In the genomic region with DNA sequence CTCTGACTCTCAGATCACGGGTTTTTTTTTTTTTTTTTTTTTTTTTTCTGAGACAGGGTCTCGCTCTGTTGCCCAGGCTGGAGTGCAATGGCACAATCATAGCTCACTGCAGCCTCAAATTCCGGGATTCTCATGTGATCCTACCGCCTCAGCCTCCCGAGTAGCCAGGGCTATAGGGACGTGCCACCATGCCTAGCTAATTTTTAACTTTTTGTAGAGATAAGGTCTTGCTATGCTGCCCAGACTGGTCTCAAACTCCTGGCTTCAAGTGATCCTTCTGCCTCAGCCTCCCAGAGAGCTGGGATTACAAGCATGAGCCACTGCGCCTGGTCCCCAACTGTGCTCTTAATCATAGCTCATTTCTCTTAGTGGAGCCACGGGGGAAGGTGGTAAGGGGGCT, we compare ENCODE assay signal across 1 cellular context.
TF ChIP-seq lines count a peak whose summit lies in the region.

No MANE protein-coding gene starts in this region.

TF ChIP-seq in HepG2, 621 proteins besides CTCF, POLR2A, EP300 and RAD21 (continued from another document):
- TF ChIP-seq, protein P1, sequence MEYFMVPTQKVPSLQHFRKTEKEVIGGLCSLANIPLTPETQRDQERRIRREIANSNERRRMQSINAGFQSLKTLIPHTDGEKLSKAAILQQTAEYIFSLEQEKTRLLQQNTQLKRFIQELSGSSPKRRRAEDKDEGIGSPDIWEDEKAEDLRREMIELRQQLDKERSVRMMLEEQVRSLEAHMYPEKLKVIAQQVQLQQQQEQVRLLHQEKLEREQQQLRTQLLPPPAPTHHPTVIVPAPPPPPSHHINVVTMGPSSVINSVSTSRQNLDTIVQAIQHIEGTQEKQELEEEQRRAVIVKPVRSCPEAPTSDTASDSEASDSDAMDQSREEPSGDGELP (IDR thresholded peaks at IDR 0.05; ENCODE audit: borderline replicate concordance, low read depth) = 0 out of 2 replicates have a peak, but pooled peaks have one; percentile 12
- TF ChIP-seq, protein P2, sequence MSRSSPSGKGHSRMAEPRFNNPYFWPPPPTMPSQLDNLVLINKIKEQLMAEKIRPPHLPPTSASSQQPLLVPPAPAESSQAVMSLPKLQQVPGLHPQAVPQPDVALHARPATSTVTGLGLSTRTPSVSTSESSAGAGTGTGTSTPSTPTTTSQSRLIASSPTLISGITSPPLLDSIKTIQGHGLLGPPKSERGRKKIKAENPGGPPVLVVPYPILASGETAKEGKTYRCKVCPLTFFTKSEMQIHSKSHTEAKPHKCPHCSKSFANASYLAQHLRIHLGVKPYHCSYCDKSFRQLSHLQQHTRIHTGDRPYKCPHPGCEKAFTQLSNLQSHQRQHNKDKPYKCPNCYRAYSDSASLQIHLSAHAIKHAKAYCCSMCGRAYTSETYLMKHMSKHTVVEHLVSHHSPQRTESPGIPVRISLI (CRISPR knock-in tag; IDR thresholded peaks at IDR 0.05; ENCODE audit: borderline replicate concordance) = peak; percentile 83
- no peak for TF ChIP-seq ZNF556 (CRISPR knock-in tag; IDR thresholded peaks at IDR 0.05; ENCODE audit: borderline replicate concordance)
- TF ChIP-seq YY1 (IDR thresholded peaks at IDR 0.05; ENCODE audit: insufficient read depth, insufficient replicate concordance, low read depth, low read length) = no peak
- no peak for TF ChIP-seq WIZ (CRISPR knock-in tag; IDR thresholded peaks at IDR 0.05)
- TF ChIP-seq, protein P3, sequence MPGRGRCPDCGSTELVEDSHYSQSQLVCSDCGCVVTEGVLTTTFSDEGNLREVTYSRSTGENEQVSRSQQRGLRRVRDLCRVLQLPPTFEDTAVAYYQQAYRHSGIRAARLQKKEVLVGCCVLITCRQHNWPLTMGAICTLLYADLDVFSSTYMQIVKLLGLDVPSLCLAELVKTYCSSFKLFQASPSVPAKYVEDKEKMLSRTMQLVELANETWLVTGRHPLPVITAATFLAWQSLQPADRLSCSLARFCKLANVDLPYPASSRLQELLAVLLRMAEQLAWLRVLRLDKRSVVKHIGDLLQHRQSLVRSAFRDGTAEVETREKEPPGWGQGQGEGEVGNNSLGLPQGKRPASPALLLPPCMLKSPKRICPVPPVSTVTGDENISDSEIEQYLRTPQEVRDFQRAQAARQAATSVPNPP (CRISPR knock-in tag; IDR thresholded peaks at IDR 0.05) = no peak
- peak; percentile 44 for TF ChIP-seq MED1 (CRISPR knock-in tag; IDR thresholded peaks at IDR 0.05)
- no peak for TF ChIP-seq TMF1 (CRISPR knock-in tag; IDR thresholded peaks at IDR 0.05; ENCODE audit: low read depth)
- TF ChIP-seq ZNF17 (CRISPR knock-in tag; IDR thresholded peaks at IDR 0.05) = no peak
- TF ChIP-seq ZNF317 (CRISPR knock-in tag; IDR thresholded peaks at IDR 0.05) = 0 out of 2 replicates have a peak, but pooled peaks have one; percentile 10
- peak; percentile 84; the same call in 1 of the 2 replicates for TF ChIP-seq ADNP (CRISPR knock-in tag; IDR thresholded peaks at IDR 0.05)
- peak; percentile 98 for TF ChIP-seq ZFP90 (CRISPR knock-in tag; IDR thresholded peaks at IDR 0.05; ENCODE audit: borderline replicate concordance)
- TF ChIP-seq, protein P4, sequence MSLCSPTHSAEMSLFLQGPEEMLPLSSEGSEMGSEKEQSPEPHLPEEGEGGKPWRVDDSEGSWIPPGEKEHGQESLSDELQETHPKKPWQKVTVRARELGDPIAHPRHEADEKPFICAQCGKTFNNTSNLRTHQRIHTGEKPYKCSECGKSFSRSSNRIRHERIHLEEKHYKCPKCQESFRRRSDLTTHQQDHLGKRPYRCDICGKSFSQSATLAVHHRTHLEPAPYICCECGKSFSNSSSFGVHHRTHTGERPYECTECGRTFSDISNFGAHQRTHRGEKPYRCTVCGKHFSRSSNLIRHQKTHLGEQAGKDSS (CRISPR knock-in tag; IDR thresholded peaks at IDR 0.05; ENCODE audit: borderline replicate concordance, low read depth) = 0 out of 2 replicates have a peak, but pooled peaks have one; percentile 46
- peak; percentile 50 for TF ChIP-seq SP5 (CRISPR knock-in tag; IDR thresholded peaks at IDR 0.05; ENCODE audit: borderline replicate concordance, low read depth)
- peak; percentile 42; the same call in 1 of the 2 replicates for TF ChIP-seq SAP130 (CRISPR knock-in tag; IDR thresholded peaks at IDR 0.05; ENCODE audit: low read depth)
- TF ChIP-seq ETV6 (CRISPR knock-in tag; conservative IDR thresholded peaks at IDR 0.05) = no peak
- TF ChIP-seq, protein P5, sequence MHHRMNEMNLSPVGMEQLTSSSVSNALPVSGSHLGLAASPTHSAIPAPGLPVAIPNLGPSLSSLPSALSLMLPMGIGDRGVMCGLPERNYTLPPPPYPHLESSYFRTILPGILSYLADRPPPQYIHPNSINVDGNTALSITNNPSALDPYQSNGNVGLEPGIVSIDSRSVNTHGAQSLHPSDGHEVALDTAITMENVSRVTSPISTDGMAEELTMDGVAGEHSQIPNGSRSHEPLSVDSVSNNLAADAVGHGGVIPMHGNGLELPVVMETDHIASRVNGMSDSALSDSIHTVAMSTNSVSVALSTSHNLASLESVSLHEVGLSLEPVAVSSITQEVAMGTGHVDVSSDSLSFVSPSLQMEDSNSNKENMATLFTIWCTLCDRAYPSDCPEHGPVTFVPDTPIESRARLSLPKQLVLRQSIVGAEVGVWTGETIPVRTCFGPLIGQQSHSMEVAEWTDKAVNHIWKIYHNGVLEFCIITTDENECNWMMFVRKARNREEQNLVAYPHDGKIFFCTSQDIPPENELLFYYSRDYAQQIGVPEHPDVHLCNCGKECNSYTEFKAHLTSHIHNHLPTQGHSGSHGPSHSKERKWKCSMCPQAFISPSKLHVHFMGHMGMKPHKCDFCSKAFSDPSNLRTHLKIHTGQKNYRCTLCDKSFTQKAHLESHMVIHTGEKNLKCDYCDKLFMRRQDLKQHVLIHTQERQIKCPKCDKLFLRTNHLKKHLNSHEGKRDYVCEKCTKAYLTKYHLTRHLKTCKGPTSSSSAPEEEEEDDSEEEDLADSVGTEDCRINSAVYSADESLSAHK (CRISPR knock-in tag; IDR thresholded peaks at IDR 0.05; ENCODE audit: borderline replicate concordance) = no peak
- TF ChIP-seq CBX5 (CRISPR knock-in tag; IDR thresholded peaks at IDR 0.05; ENCODE audit: borderline replicate concordance) = peak; percentile 52; the same call in 1 of the 2 replicates
- peak; percentile 68 for TF ChIP-seq TEAD3 (CRISPR knock-in tag; optimal IDR thresholded peaks at IDR 0.05; ENCODE audit: borderline replicate concordance)
- no peak for TF ChIP-seq ZNF546 (CRISPR knock-in tag; conservative IDR thresholded peaks at IDR 0.05)
- TF ChIP-seq IRF2 (CRISPR knock-in tag; IDR thresholded peaks at IDR 0.05) = no peak
